Comparison of ENCODE assay signal across 7 cellular contexts in genomic region chr19:47663911-47664771, GRCh38. TPM values are rescaled to one million over a fixed set of nuclear protein-coding genes. Genes with fewer than 3 reads are reported as not detected.
DNase-seq lines count a peak whose midpoint lies in the region; ATAC-seq and TF ChIP-seq lines count a peak whose summit lies in the region.

No MANE protein-coding gene starts in this region.

- H3K4me1 Mint-ChIP-seq in mesothelial cell of epicardium = peaks cover 35% of the 10 kb centered on the region

- peak; percentile 90 for DNase-seq in MV-4-11 (lab: John Stamatoyannopoulos, UW)
- no peak for DNase-seq in mesothelial cell of epicardium (ENCODE audit: low spot score in 2 of 2, unreplicated experiment in 2 of 2)
- DNase-seq in uterus = peak; percentile 82 to 94
- no peak for DNase-seq in GM13977 (ENCODE audit: low spot score)

- no peak for ATAC-seq in GM19324 (IDR thresholded peaks at IDR 0.05; ENCODE audit: low FRiP score, unreplicated experiment)
- ATAC-seq in HG03460 (IDR thresholded peaks at IDR 0.05; ENCODE audit: unreplicated experiment) = no peak

- peak in 1 of 2 donors; percentile 7 for TF ChIP-seq POLR2A in uterus (IDR thresholded peaks at IDR 0.05)

- H3K27me3 ChIP-seq in uterus = no peaks in the 10 kb centered on the region

- TF ChIP-seq CTCF in mesothelial cell of epicardium (IDR thresholded peaks at IDR 0.05; ENCODE audit: unreplicated experiment) = no peak
- TF ChIP-seq CTCF in uterus (IDR thresholded peaks at IDR 0.05) = peak in 1 of 4 experiments; percentile 5
- no peak for TF ChIP-seq CTCF in GM13977 (IDR thresholded peaks at IDR 0.05; ENCODE audit: extremely low read depth, insufficient read depth, missing control alignments)

- H3K27me3 Mint-ChIP-seq in mesothelial cell of epicardium (ENCODE audit: low read depth) = no peaks in the 10 kb centered on the region

- no peaks in the 10 kb centered on the region for H3K9me3 Mint-ChIP-seq in mesothelial cell of epicardium

- H3K4me3 Mint-ChIP-seq in mesothelial cell of epicardium = no peak overlapping the region

- no peaks in the 10 kb centered on the region for H3K36me3 ChIP-seq in uterus

- no peak overlapping the region for H3K4me3 ChIP-seq in uterus

- H3K9me3 ChIP-seq in uterus = no peaks in the 10 kb centered on the region

- peaks cover 27 to 36% of the 10 kb centered on the region in 2 donors for H3K4me1 ChIP-seq in uterus

- peak overlapping the region; percentile 99 for H3K27ac ChIP-seq in cingulate gyrus (ENCODE audit: low read depth, low read length)
- peak overlapping the region; percentile 96 to 99 for H3K27ac ChIP-seq in uterus

- in situ Hi-C loops in GM13977 (cut with MboI; ENCODE audit: low pct_unique_long_range_greater_than_20kb, low sequenced_read_pairs, unreplicated experiment) = no loop called here

- H3K27ac Mint-ChIP-seq in mesothelial cell of epicardium = peak overlapping the region; percentile 75

- H3K36me3 Mint-ChIP-seq in mesothelial cell of epicardium = peaks cover 6% of the 10 kb centered on the region

- intact Hi-C loops in uterus (cut with DNase I; ENCODE audit: low total_unique reads) = no loop called here

RNA-seq across cellular contexts. Expression of gene EHD2, which starts 49.1 kb away (rescaled TPM):
- total RNA-seq in mesothelial cell of epicardium = 38.7 to 39.2 TPM (median 38.8 TPM) in 3 replicates
- total RNA-seq in uterus = 100 to 1,000 TPM in 1 of 4 donors, 10 to 100 TPM in 3; 72.0 to 198 (median 82.9) TPM

RNA-seq across cellular contexts. Expression of gene BICRA, which starts 55.2 kb away (rescaled TPM):
- 35.6 to 38.5 TPM (median 36.9 TPM) in 3 replicates for total RNA-seq in mesothelial cell of epicardium
- 10 to 100 TPM in 3 of 4 donors, 1 to 10 TPM in 1; 2.0 to 28.1 (median 20.5) TPM for total RNA-seq in uterus

Comparison
In these comparisons a context has a peak if more than half of its experiments do, and no peak if none do; other contexts are left out.
1. DNase-seq: peak in MV-4-11 (single experiment) and uterus (2 of 2); none in mesothelial cell of epicardium (0 of 2) and GM13977 (single experiment).